Comparison of ENCODE assay signal across 8 cellular contexts in the genomic region with DNA sequence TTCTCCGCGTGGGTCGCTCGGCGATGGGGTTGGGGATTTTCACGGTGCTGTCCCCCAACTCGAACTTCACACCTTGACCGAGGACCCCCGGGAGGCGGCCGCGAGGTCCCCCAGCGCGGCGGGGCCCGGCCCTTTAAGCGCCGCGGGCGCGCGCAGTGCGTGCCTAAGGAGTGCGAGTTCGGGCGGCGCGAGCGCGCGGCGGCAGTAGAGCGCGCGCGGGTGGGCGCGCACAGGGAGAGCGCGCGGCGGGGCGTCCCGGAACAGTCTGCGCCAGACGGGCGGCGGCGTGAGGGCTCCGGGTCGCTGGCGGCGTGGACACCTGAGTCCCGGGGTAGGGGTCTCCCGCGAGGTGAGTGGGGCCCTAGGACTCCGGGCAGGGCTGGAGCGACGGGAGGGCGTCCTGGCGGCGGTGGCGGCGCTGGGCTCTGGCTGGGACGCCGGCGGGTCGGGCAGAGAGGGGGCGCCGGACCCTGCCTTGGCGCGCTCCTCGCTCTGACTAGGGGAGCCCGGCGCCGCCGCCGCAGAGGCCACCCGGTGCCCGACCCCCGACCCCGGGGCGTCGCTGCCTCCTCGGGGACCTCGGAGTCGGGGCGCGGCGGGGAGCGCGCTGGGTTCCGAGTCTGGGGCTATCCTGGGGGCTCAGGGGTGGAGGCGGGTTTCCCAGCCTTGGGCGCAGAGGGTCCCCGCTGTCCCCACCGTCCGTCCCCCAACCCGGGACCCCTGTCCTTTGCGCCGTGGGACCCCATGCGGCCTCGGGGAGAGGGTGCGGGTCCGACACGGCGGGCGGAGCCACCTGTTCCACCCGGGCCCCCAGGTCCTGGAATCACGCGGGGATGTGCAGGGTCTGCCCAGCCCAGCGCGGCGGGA. TPM values are rescaled to one million over a fixed set of nuclear protein-coding genes. Genes with fewer than 3 reads are reported as not detected.
DNase-seq lines count a peak whose midpoint lies in the region; ATAC-seq, FAIRE-seq and TF ChIP-seq lines count a peak whose summit lies in the region.

A gene with protein sequence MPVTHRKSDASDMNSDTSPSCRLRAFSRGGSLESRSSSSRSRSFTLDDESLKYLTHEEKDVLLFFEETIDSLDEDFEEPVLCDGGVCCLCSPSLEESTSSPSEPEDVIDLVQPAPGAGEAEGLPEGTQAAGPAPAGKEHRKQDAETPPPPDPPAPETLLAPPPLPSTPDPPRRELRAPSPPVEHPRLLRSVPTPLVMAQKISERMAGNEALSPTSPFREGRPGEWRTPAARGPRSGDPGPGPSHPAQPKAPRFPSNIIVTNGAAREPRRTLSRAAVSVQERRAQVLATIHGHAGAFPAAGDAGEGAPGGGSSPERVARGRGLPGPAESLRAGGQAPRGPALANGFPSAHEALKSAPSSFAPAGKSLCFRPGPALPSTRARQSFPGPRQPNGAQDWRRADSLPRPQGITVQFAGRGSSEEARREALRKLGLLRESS (plus strand): TSS at position 235 of the 867 bp plus-strand sequence. CDS start 28,722 bp downstream, outside the sequence.

- peaks cover 42% of the 10 kb centered on the region for H3K79me2 ChIP-seq in HepG2 (ENCODE audit: insufficient read depth, low read length)

- peak within 1 kb of the TSS; percentile 87 for H3K4me2 ChIP-seq in HepG2 (ENCODE audit: low read depth, low read length)

- peak; percentile 89 for ATAC-seq in HepG2

- peaks cover 55% of the 10 kb centered on the region for H3K4me1 ChIP-seq in HepG2 (ENCODE audit: insufficient read depth, low read length)

- H4K20me1 ChIP-seq in HepG2 (ENCODE audit: insufficient read depth, low read length), result peaks cover 6% of the 10 kb centered on the region; the same call in 1 of the 2 replicates

- peak; percentile 38 to 83; a peak in 3 of 4 replicates for TF ChIP-seq POLR2A in HepG2 (IDR thresholded peaks at IDR 0.05; ENCODE audit: insufficient read depth in 1 of 2, low read depth in 2 of 2, low read length in 2 of 2)

- no peaks in the 10 kb centered on the region for H3K27me3 ChIP-seq in HL-60 (ENCODE audit: insufficient read depth, poor library complexity, severe bottlenecking)
- no peaks in the 10 kb centered on the region for H3K27me3 ChIP-seq in HepG2 (ENCODE audit: control insufficient read depth in 1 of 2, insufficient read depth in 2 of 2, low read length in 2 of 2)

- CTCF ChIA-PET in HepG2 (lab: Yijun Ruan, JAX; ENCODE audit: low intra/inter-chr PET ratio, low total read pairs), result no interaction called here

- 0% methylated on average over 11 of the region's 114 CpGs for WGBS in HepG2 (ENCODE audit: low lambda C conversion rate)

- in situ Hi-C loops in G401 (cut with HindIII; ENCODE audit: low sequenced_read_pairs) (no loop called here), HepG2 (cut with HindIII; ENCODE audit: extremely low pct_ligation_motif_present, low pct_unique_long_range_greater_than_20kb) (no loop called here)

- H3K4me3 ChIP-seq in HL-60 (replicated peaks; ENCODE audit: insufficient read depth, low read length) (peak within 1 kb of the TSS; percentile 68), choroid plexus epithelial cell (ENCODE audit: low read depth, low read length) (peak within 1 kb of the TSS; percentile 82), HepG2 (replicated peaks in 1 of 3; ENCODE audit: insufficient read depth in 1 of 3, low read depth in 2 of 3, low read length in 3 of 3) (peak within 1 kb of the TSS; percentile 90 to 98 (median 97))

- no peak within 1 kb of the TSS for H2AFZ ChIP-seq in HepG2 (ENCODE audit: low read length)

- TF ChIP-seq CTCF in HL-60 (IDR thresholded peaks at IDR 0.05; ENCODE audit: insufficient read depth, low read length), result no peak
- no peak for TF ChIP-seq CTCF in choroid plexus epithelial cell (conservative IDR thresholded peaks at IDR 0.05; ENCODE audit: low read depth, low read length)
- TF ChIP-seq CTCF in HepG2 (CRISPR knock-in tag; IDR thresholded peaks at IDR 0.05), result no peak; the same call in 1 of the 2 replicates

- POLR2A ChIA-PET in HepG2 (lab: Yijun Ruan, JAX), result interaction anchor here (1.1 kb wide), 1 partner anchor 13 kb away, joined by 4 read pairs; no protein-coding TSS in a partner anchor

- no peak; the same call in none of the 2 replicates for TF ChIP-seq RAD21 in HepG2 (CRISPR knock-in tag; IDR thresholded peaks at IDR 0.05)

- intact Hi-C loops in HepG2 (cut with micrococcal nuclease; ENCODE audit: unreplicated experiment), result loop anchor here (10.0 kb wide), 1 partner anchor 219 kb away; no protein-coding TSS in a partner anchor

- H3K36me3 ChIP-seq in HepG2 (replicated peaks in 1 of 2; ENCODE audit: control insufficient read depth in 1 of 2, insufficient read depth in 2 of 2, low read length in 2 of 2), result no peaks in the 10 kb centered on the region; a peak in 1 of 5 replicates

- no TSS peak for BruUV-seq in HepG2 (replicated peaks; lab: Mats Ljungman, UMichigan)

- H3K9me3 ChIP-seq in HepG2 (ENCODE audit: low read length), result no peaks in the 10 kb centered on the region

- H3K27ac ChIP-seq in HL-60 (replicated peaks), result no peak within 1 kb of the TSS
- peak within 1 kb of the TSS; percentile 53 for H3K27ac ChIP-seq in HepG2 (ENCODE audit: extremely low read length, insufficient read depth, low read length)

- H3K9ac ChIP-seq in HepG2 (ENCODE audit: insufficient read depth, low read depth, low read length), result peak within 1 kb of the TSS; percentile 84

- DNase-seq in G401 (ENCODE audit: low spot score) (peak; percentile 35), HL-60 (ENCODE audit: low read depth in 1 of 2, low spot score in 1 of 2) (peak; percentile 13 to 20), UCSD-AML1 (lab: John Stamatoyannopoulos, UW; ENCODE audit: unreplicated experiment) (peak; percentile 75), choroid plexus epithelial cell (ENCODE audit: low read depth) (peak; percentile 62), HepG2 (ENCODE audit: low spot score) (no peak), NCI-H1105 (lab: John Stamatoyannopoulos, UW) (no peak)
- DNase-seq in stimulated activated CD8-positive, alpha-beta memory T cell treated with anti-CD3 and anti-CD28 coated beads, Interleukin-4, amount 100 ng/mL, for 48 hours, result peak; percentile 53
- DNase-seq in NK-92 treated with Interleukin-12 subunit alpha and Interleukin-12 subunit beta, amount 100 ng/mL, for 24 hours (lab: John Stamatoyannopoulos, UW), result no peak

- no peak for FAIRE-seq in HepG2 (lab: Jason Lieb, UNC)

- TF ChIP-seq EP300 in HepG2 (IDR thresholded peaks at IDR 0.05; ENCODE audit: low read depth in 2 of 2, low read length in 2 of 2) (no peak), HepG2 (CRISPR knock-in tag; IDR thresholded peaks at IDR 0.05; ENCODE audit: borderline replicate concordance) (no peak)

TF ChIP-seq in HepG2, 621 proteins besides CTCF, POLR2A, EP300 and RAD21 (continues in another document):
- no peak for TF ChIP-seq SRSF9 (IDR thresholded peaks at IDR 0.05; ENCODE audit: borderline replicate concordance, insufficient read depth, low read depth, low read length, poor library complexity, severe bottlenecking)
- TF ChIP-seq ZNF660 (CRISPR knock-in tag; IDR thresholded peaks at IDR 0.05; ENCODE audit: borderline replicate concordance, low read depth), result no peak
- TF ChIP-seq, protein P1, sequence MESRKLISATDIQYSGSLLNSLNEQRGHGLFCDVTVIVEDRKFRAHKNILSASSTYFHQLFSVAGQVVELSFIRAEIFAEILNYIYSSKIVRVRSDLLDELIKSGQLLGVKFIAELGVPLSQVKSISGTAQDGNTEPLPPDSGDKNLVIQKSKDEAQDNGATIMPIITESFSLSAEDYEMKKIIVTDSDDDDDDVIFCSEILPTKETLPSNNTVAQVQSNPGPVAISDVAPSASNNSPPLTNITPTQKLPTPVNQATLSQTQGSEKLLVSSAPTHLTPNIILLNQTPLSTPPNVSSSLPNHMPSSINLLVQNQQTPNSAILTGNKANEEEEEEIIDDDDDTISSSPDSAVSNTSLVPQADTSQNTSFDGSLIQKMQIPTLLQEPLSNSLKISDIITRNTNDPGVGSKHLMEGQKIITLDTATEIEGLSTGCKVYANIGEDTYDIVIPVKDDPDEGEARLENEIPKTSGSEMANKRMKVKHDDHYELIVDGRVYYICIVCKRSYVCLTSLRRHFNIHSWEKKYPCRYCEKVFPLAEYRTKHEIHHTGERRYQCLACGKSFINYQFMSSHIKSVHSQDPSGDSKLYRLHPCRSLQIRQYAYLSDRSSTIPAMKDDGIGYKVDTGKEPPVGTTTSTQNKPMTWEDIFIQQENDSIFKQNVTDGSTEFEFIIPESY (CRISPR knock-in tag; IDR thresholded peaks at IDR 0.05), result no peak
- no peak for TF ChIP-seq ELF3 (CRISPR knock-in tag; IDR thresholded peaks at IDR 0.05)
- TF ChIP-seq SYNCRIP (IDR thresholded peaks at IDR 0.05; ENCODE audit: insufficient read depth, low read depth, low read length), result no peak

RNA-seq across cellular contexts. Expression of the gene that starts here (rescaled TPM):
- 1.3 and 7.3 TPM in 2 replicates for total RNA-seq in G401 (2014; rRNA removed; shearing (Covaris generic))
- 6.7 and 6.9 TPM in 2 replicates for total RNA-seq in HepG2 (2016; rRNA removed; fragmentation: Illumina TruSeq; extraction: Trizol)
- 2.0 and 2.7 TPM in 2 replicates for total RNA-seq in HepG2 (2016; cell fraction: cytosol; rRNA removed; fragmentation: Illumina TruSeq; extraction: Trizol; ENCODE audit: low read depth)
- total RNA-seq in HepG2 (2016; cell fraction: insoluble cytoplasmic fraction; rRNA removed; fragmentation: Illumina TruSeq; extraction: Trizol), result 6.3 and 8.2 TPM in 2 replicates
- 4.6 and 5.4 TPM in 2 replicates for total RNA-seq in HepG2 (2016; cell fraction: membrane; rRNA removed; fragmentation: Illumina TruSeq; extraction: Trizol)
- 3.8 and 5.3 TPM in 2 replicates for total RNA-seq in HepG2 (2016; cell fraction: nucleus; rRNA removed; fragmentation: Illumina TruSeq; extraction: Trizol)
- polyA plus RNA-seq in HepG2 (2011; rRNA removed), result 6.7 and 7.7 TPM in 2 replicates
- 3.6 and 5.9 TPM in 2 replicates for polyA plus RNA-seq in HepG2 (2011; cell fraction: cytosol; rRNA removed)
- 8.5 and 8.6 TPM in 2 replicates for polyA plus RNA-seq in HepG2 (2011; cell fraction: nucleus; rRNA removed)
- 7.3 and 12.4 TPM in 2 replicates for polyA plus RNA-seq in HepG2 (2012)
- polyA plus RNA-seq in HepG2 (2016; cell fraction: cytosol; fragmentation: Illumina TruSeq; extraction: Trizol; ENCODE audit: low read depth), result 1.9 TPM in 2 replicates
- polyA plus RNA-seq in HepG2 (2016; cell fraction: insoluble cytoplasmic fraction; fragmentation: Illumina TruSeq; extraction: Trizol; ENCODE audit: low read depth), result 7.7 and 8.0 TPM in 2 replicates
- 2.9 and 3.7 TPM in 2 replicates for polyA plus RNA-seq in HepG2 (2016; cell fraction: membrane; fragmentation: Illumina TruSeq; extraction: Trizol; ENCODE audit: low read depth)
- 6.8 and 10.0 TPM in 2 replicates for polyA plus RNA-seq in HepG2 (2016; cell fraction: nucleus; fragmentation: Illumina TruSeq; extraction: Trizol; ENCODE audit: insufficient read depth, low read depth)
- polyA minus RNA-seq in HepG2 (2011; rRNA and poly(A)+ RNA removed; ENCODE audit: low replicate concordance), result 6.3 and 10.2 TPM in 2 replicates
- 5.3 and 6.1 TPM in 2 replicates for polyA minus RNA-seq in HepG2 (2011; cell fraction: cytosol; rRNA and poly(A)+ RNA removed)
- 6.1 and 8.0 TPM in 2 replicates for polyA minus RNA-seq in HepG2 (2011; cell fraction: nucleus; rRNA and poly(A)+ RNA removed)

Comparison
In these comparisons a context has a peak if more than half of its experiments do, and no peak if none do; other contexts are left out.
1. DNase-seq: peak in G401 (single experiment), HL-60 (2 of 2), UCSD-AML1 (single experiment), choroid plexus epithelial cell (single experiment) and stimulated activated CD8-positive, alpha-beta memory T cell treated with anti-CD3 and anti-CD28 coated beads, Interleukin-4, amount 100 ng/mL, for 48 hours (single experiment); none in HepG2 (single experiment), NK-92 treated with Interleukin-12 subunit alpha and Interleukin-12 subunit beta, amount 100 ng/mL, for 24 hours (single experiment) and NCI-H1105 (single experiment).
2. Peak in every context shown above with its lines, with median percentiles within 50 percentile points of each other: H3K4me3 ChIP-seq.